21 cellular contexts compared by ENCODE assay signal in the genomic region with DNA sequence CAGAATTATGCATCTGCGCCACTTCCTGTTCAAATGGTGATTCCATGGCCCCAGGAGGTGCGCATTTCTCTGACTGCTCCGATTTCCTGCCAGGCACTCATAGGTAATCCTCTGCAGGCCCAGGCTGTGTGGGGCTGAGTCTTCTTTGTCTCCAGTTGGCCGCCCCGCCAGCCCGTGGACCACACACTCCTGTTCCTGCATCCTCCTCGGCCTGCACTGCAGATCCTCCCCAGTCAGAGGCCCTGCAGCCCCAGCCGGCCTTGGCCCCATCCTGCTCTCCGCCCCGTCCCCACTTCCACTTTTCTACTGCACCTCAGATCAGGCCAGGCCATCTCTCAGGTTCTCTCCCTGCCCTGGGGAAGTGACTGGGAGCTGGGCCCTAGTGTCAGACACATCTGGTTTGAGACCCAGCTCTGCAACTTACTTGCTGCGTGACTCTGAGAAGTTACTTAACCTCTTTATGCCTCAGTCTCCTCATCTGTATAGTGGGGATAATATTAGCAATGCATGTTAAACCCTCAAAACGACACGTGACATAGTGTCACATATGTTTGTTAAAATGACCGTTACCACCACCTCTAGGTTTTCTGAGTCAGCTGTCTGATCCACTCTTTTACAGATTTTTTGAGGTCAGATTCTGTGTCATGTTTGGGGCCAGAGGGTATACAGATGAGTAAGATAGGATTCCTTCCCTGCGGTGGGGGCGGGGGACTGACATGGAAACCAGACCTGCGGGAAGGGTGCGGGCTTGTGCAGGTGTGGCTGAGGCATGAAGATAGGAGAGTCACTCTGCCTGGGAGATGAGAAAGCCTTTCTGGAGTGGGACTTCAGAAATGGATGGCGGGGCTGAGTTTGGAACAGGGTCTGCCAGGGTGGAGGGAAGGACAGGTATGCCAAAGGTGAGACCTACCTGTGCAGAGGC. TPM values are rescaled to one million over a fixed set of nuclear protein-coding genes. Genes with fewer than 3 reads are reported as not detected.
A peak's percentile ranks its signal among the peaks of the same experiment; 100 is the strongest.
DNase-seq lines count a peak whose midpoint lies in the region; ATAC-seq lines count a peak whose summit lies in the region.
"Had no signal": no experiment of that assay in that cellular context is flagged by ENCODE, and none has a peak within 500 bp of the region (broad histone marks: within the 10 kb centered on the region; RNA-seq: fewer than 3 reads in every experiment).

No MANE protein-coding gene starts in this region.

- H3K27me3 ChIP-seq in H7 (ENCODE audit: control insufficient read depth, insufficient read depth, low read length) (no peaks in the 10 kb centered on the region), HAP-1 (ENCODE audit: low read depth) (no peaks in the 10 kb centered on the region)
- H3K27me3 ChIP-seq in naive thymus-derived CD4-positive, alpha-beta T cell (ENCODE audit: control insufficient read depth in 2 of 2, insufficient read depth in 2 of 2, low read length in 2 of 2) = no peaks in the 10 kb centered on the region
- H3K27me3 ChIP-seq: ascending aorta, testis had no signal

- intact Hi-C loops in naive thymus-derived CD4-positive, alpha-beta T cell (cut with micrococcal nuclease) = no loop called here

- H3K4me1 Mint-ChIP-seq in activated T-helper 17 cell treated with anti-CD3 and anti-CD28 coated beads, Interleukin-2, amount 50 U/mL, for 72 hours = no peaks in the 10 kb centered on the region
- H3K4me1 Mint-ChIP-seq in naive thymus-derived CD4-positive, alpha-beta T cell = no peaks in the 10 kb centered on the region

- POLR2A ChIA-PET in naive thymus-derived CD4-positive, alpha-beta T cell (lab: Charles Lee) = no interaction called here

- H3K4me1 ChIP-seq in naive thymus-derived CD4-positive, alpha-beta T cell (ENCODE audit: control insufficient read depth in 2 of 2, insufficient read depth in 2 of 2, low read length in 2 of 2) = no peaks in the 10 kb centered on the region
- no peaks in the 10 kb centered on the region for H3K4me1 ChIP-seq in HAP-1
- H3K4me1 ChIP-seq: ascending aorta, gastroesophageal sphincter, testis had no signal

- peak; percentile 69 for ATAC-seq in activated T-helper 17 cell treated with anti-CD3 and anti-CD28 coated beads, Interleukin-2, amount 50 U/mL, for 72 hours (replicated peaks)
- peak; percentile 61 for ATAC-seq in naive thymus-derived CD4-positive, alpha-beta T cell
- no peak for ATAC-seq in GM19035 (IDR thresholded peaks at IDR 0.05; ENCODE audit: unreplicated experiment)
- ATAC-seq: activated CD4-positive, CD25-positive, alpha-beta regulatory T cell treated with anti-CD3 and anti-CD28 coated beads, Interleukin-2, amount 50 U/mL, for 24 hours; gastroesophageal sphincter; GM12878 had no signal

- in situ Hi-C loops in HAP-1 (cut with MboI; ENCODE audit: low sequenced_read_pairs) = no loop called here

- DNase-seq in H7 (peak; percentile 62), NOMO-1 treated with DMSO at 0.1 percent for 48 hours (lab: John Stamatoyannopoulos, UW; ENCODE audit: unreplicated experiment) (peak; percentile 42), HAP-1 (ENCODE audit: low spot score in 2 of 2) (no peak), NCI-H1417 (lab: John Stamatoyannopoulos, UW) (no peak)
- DNase-seq in naive thymus-derived CD4-positive, alpha-beta T cell = no peak
- DNase-seq in effector CD4-positive, alpha-beta T cell = no peak
- DNase-seq: activated naive CD4-positive, alpha-beta T cell treated with Interleukin-2 at 50 U/mL for 16 hours; EL; NCI-H1105 treated with DMSO at 0.1 percent for 48 hours; NCI-H748 treated with DMSO at 0.1 percent for 48 hours; stimulated activated CD4-positive, alpha-beta T cell treated with anti-CD3 and anti-CD28 coated beads, Interleukin-4, amount 100 ng/mL, for 4 hours; T-helper 2 cell; testis had no signal

- no peak overlapping the region for H3K27ac Mint-ChIP-seq in activated T-helper 17 cell treated with anti-CD3 and anti-CD28 coated beads, Interleukin-2, amount 50 U/mL, for 72 hours
- no peak overlapping the region for H3K27ac Mint-ChIP-seq in naive thymus-derived CD4-positive, alpha-beta T cell

- no peak overlapping the region for H3K27ac ChIP-seq in naive thymus-derived CD4-positive, alpha-beta T cell (ENCODE audit: low read depth, low read length)
- H3K27ac ChIP-seq: ascending aorta, epithelial cell of prostate, gastroesophageal sphincter, skin epidermis, testis had no signal

- no peak overlapping the region for H3K4me3 Mint-ChIP-seq in activated T-helper 17 cell treated with anti-CD3 and anti-CD28 coated beads, Interleukin-2, amount 50 U/mL, for 72 hours
- no peak overlapping the region for H3K4me3 Mint-ChIP-seq in naive thymus-derived CD4-positive, alpha-beta T cell

- H3K9me3 Mint-ChIP-seq in activated T-helper 17 cell treated with anti-CD3 and anti-CD28 coated beads, Interleukin-2, amount 50 U/mL, for 72 hours = no peaks in the 10 kb centered on the region
- H3K9me3 Mint-ChIP-seq in naive thymus-derived CD4-positive, alpha-beta T cell = no peaks in the 10 kb centered on the region

- H3K4me3 ChIP-seq in H7 (ENCODE audit: insufficient read depth, low read depth, low read length) (no peak overlapping the region), HAP-1 (no peak overlapping the region)
- no peak overlapping the region for H3K4me3 ChIP-seq in naive thymus-derived CD4-positive, alpha-beta T cell (ENCODE audit: low read length)
- H3K4me3 ChIP-seq: ascending aorta, gastroesophageal sphincter, GM12878, skin epidermis, testis had no signal

- no peaks in the 10 kb centered on the region for H3K9me3 ChIP-seq in naive thymus-derived CD4-positive, alpha-beta T cell (ENCODE audit: control insufficient read depth in 2 of 3, low read length in 3 of 3)
- H3K9me3 ChIP-seq in HAP-1 = no peaks in the 10 kb centered on the region
- H3K9me3 ChIP-seq: ascending aorta, gastroesophageal sphincter, testis had no signal

- CTCF ChIA-PET in naive thymus-derived CD4-positive, alpha-beta T cell (lab: Charles Lee) = interaction anchor here (0.6 kb wide), 1 partner anchor 916 kb away, joined by 3 read pairs; no protein-coding TSS in a partner anchor

- H3K36me3 Mint-ChIP-seq in activated T-helper 17 cell treated with anti-CD3 and anti-CD28 coated beads, Interleukin-2, amount 50 U/mL, for 72 hours (ENCODE audit: low read depth) = no peaks in the 10 kb centered on the region
- no peaks in the 10 kb centered on the region for H3K36me3 Mint-ChIP-seq in naive thymus-derived CD4-positive, alpha-beta T cell

- peaks cover 5% of the 10 kb centered on the region for H3K27me3 Mint-ChIP-seq in activated T-helper 17 cell treated with anti-CD3 and anti-CD28 coated beads, Interleukin-2, amount 50 U/mL, for 72 hours
- peaks cover 0 to 12% (median 0%) of the 10 kb centered on the region in 5 donors for H3K27me3 Mint-ChIP-seq in naive thymus-derived CD4-positive, alpha-beta T cell

- no peaks in the 10 kb centered on the region for H3K36me3 ChIP-seq in H7 (replicated peaks; ENCODE audit: control insufficient read depth, insufficient read depth, low read length)
- H3K36me3 ChIP-seq in naive thymus-derived CD4-positive, alpha-beta T cell (ENCODE audit: control insufficient read depth in 2 of 3, insufficient read depth in 3 of 3, low read length in 3 of 3) = no peaks in the 10 kb centered on the region
- no peaks in the 10 kb centered on the region for H3K36me3 ChIP-seq in HAP-1 (replicated peaks)
- H3K36me3 ChIP-seq: ascending aorta, gastroesophageal sphincter had no signal

RNA-seq across cellular contexts. Expression of a gene that starts 12.8 kb away (rescaled TPM):
- 21.9 and 31.5 TPM in 2 replicates for total RNA-seq in H7 (2014; rRNA removed; shearing (Covaris generic))
- 10 to 100 TPM; 19.7 to 21.7 TPM for total RNA-seq in activated T-helper 17 cell treated with anti-CD3 and anti-CD28 coated beads, Interleukin-2, amount 50 U/mL, for 72 hours
- 10 to 100 TPM; 33.6 to 82.4 (median 61.8) TPM for total RNA-seq in naive thymus-derived CD4-positive, alpha-beta T cell
- 10 to 100 TPM; 16.1 to 28.1 TPM for polyA plus RNA-seq in naive thymus-derived CD4-positive, alpha-beta T cell

Comparison
In these comparisons a context has a peak if more than half of its experiments do, and no peak if none do; other contexts are left out.
1. DNase-seq: peak in H7 (single experiment) and NOMO-1 treated with DMSO at 0.1 percent for 48 hours (single experiment); none in naive thymus-derived CD4-positive, alpha-beta T cell (0 of 9), effector CD4-positive, alpha-beta T cell (single experiment), HAP-1 (0 of 2) and NCI-H1417 (0 of 3).